20 cellular contexts compared by ENCODE assay signal in the genomic region with DNA sequence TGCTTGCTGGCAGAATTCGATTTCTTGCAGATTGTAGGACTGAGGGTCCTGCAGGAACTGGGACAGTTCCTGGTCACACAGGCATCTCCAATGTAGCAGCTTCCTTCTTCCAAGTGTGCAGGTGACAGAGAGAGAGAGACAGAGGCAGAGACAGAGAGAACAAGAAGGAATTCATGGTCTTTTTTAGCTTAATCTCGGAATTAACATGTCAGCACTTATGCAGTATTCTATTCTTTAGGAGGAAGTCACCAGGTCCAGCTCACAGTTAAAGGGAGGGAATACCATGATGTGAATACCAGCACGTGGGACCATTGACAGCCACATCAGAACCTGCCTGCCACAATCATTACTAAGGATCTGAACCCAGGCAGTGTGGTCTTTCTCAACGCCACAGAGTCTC.
"Had no signal": no experiment of that assay in that cellular context is flagged by ENCODE, and none has a peak within 500 bp of the region (broad histone marks: within the 10 kb centered on the region; RNA-seq: fewer than 3 reads in every experiment).

No MANE protein-coding gene starts in this region.

- ATAC-seq: activated naive CD8-positive, alpha-beta T cell treated with anti-CD3 and anti-CD28 coated beads, Interleukin-2, amount 50 U/mL, for 24 hours; activated T-cell treated with anti-CD3 and anti-CD28 coated beads, Interleukin-2, amount 50 U/mL, for 72 hours; mucosa of descending colon; pancreas; psoas muscle; stimulated activated naive CD8-positive, alpha-beta T cell treated with anti-CD3 and anti-CD28 coated beads, Interleukin-15, Interleukin-2, amounts not matched to agents 100 U/mL and 50 U/mL, for 24 hours had no signal

- H3K27ac ChIP-seq: colonic mucosa, pancreas, psoas muscle, tibial nerve had no signal

- H3K4me3 Mint-ChIP-seq: activated CD4-positive, alpha-beta memory T cell treated with anti-CD3 and anti-CD28 coated beads, Interleukin-2, amount 10 ng/mL, durations not matched to agents 7 days and 5 days; activated naive CD4-positive, alpha-beta T cell treated with anti-CD3 and anti-CD28 coated beads, Interleukin-2, amount 10 ng/mL, durations not matched to agents 7 days and 5 days; activated naive CD8-positive, alpha-beta T cell treated with anti-CD3 and anti-CD28 coated beads, Interleukin-2, amount 50 U/mL, for 24 hours; activated T-cell treated with anti-CD3 and anti-CD28 coated beads, Interleukin-2, amount 50 U/mL, for 72 hours had no signal

- H3K27me3 Mint-ChIP-seq: activated CD4-positive, alpha-beta memory T cell treated with anti-CD3 and anti-CD28 coated beads, Interleukin-2, amount 10 ng/mL, durations not matched to agents 7 days and 5 days; activated naive CD4-positive, alpha-beta T cell treated with anti-CD3 and anti-CD28 coated beads, Interleukin-2, amount 10 ng/mL, durations not matched to agents 7 days and 5 days had no signal

- DNase-seq: activated CD4-positive, alpha-beta memory T cell treated with anti-CD3 and anti-CD28 coated beads, Interleukin-2, amount 10 ng/mL, durations not matched to agents 7 days and 5 days; activated CD4-positive, alpha-beta T cell treated with anti-CD3 and anti-CD28 coated beads for 48 hours; activated effector memory CD4-positive, alpha-beta T cell treated with Interleukin-2 at 50 U/mL for 16 hours; activated naive CD4-positive, alpha-beta T cell treated with anti-CD3 and anti-CD28 coated beads, Interleukin-2, amount 10 ng/mL, durations not matched to agents 7 days and 5 days; activated naive CD8-positive, alpha-beta T cell treated with anti-CD3 and anti-CD28 coated beads, Interleukin-2, amount 50 U/mL, for 24 hours; activated T-cell treated with anti-CD3 and anti-CD28 coated beads, Interleukin-2, amount 50 U/mL, for 72 hours; central memory CD4-positive, alpha-beta T cell; colonic mucosa; esophagus squamous epithelium; islet precursor cell; pancreas; stimulated activated CD4-positive, alpha-beta T cell treated with anti-CD3 and anti-CD28 coated beads, Interleukin-4, amount 100 ng/mL, for 24 hours; stimulated activated naive CD8-positive, alpha-beta T cell treated with anti-CD3 and anti-CD28 coated beads, Interleukin-15, Interleukin-2, amounts not matched to agents 100 U/mL and 50 U/mL, for 24 hours; T-helper 2 cell had no signal

- H3K4me3 ChIP-seq: colonic mucosa, esophagus squamous epithelium, heart left ventricle, mucosa of descending colon, pancreas, psoas muscle, right atrium auricular region, tibial nerve had no signal

- H3K27ac Mint-ChIP-seq: activated CD4-positive, alpha-beta memory T cell treated with anti-CD3 and anti-CD28 coated beads, Interleukin-2, amount 10 ng/mL, durations not matched to agents 7 days and 5 days; activated naive CD4-positive, alpha-beta T cell treated with anti-CD3 and anti-CD28 coated beads, Interleukin-2, amount 10 ng/mL, durations not matched to agents 7 days and 5 days; activated naive CD8-positive, alpha-beta T cell treated with anti-CD3 and anti-CD28 coated beads, Interleukin-2, amount 50 U/mL, for 24 hours; activated T-cell treated with anti-CD3 and anti-CD28 coated beads, Interleukin-2, amount 50 U/mL, for 72 hours had no signal

- FAIRE-seq: pancreas had no signal

- H3K4me1 ChIP-seq: colonic mucosa, heart left ventricle, pancreas, psoas muscle, right atrium auricular region, tibial nerve had no signal

- H3K36me3 Mint-ChIP-seq: activated naive CD4-positive, alpha-beta T cell treated with anti-CD3 and anti-CD28 coated beads, Interleukin-2, amount 10 ng/mL, durations not matched to agents 7 days and 5 days had no signal

- H3K27me3 ChIP-seq: colonic mucosa, pancreas, right atrium auricular region, tibial nerve had no signal

- H3K36me3 ChIP-seq: colonic mucosa, esophagus squamous epithelium, heart left ventricle, pancreas, right atrium auricular region, tibial nerve had no signal

- H3K9me3 ChIP-seq: colonic mucosa, esophagus squamous epithelium, mucosa of descending colon, pancreas, psoas muscle had no signal

- H3K4me1 Mint-ChIP-seq: activated CD4-positive, alpha-beta memory T cell treated with anti-CD3 and anti-CD28 coated beads, Interleukin-2, amount 10 ng/mL, durations not matched to agents 7 days and 5 days; activated naive CD4-positive, alpha-beta T cell treated with anti-CD3 and anti-CD28 coated beads, Interleukin-2, amount 10 ng/mL, durations not matched to agents 7 days and 5 days; activated naive CD8-positive, alpha-beta T cell treated with anti-CD3 and anti-CD28 coated beads, Interleukin-2, amount 50 U/mL, for 24 hours had no signal

- H3K9me3 Mint-ChIP-seq: activated naive CD4-positive, alpha-beta T cell treated with anti-CD3 and anti-CD28 coated beads, Interleukin-2, amount 10 ng/mL, durations not matched to agents 7 days and 5 days; activated naive CD8-positive, alpha-beta T cell treated with anti-CD3 and anti-CD28 coated beads, Interleukin-2, amount 50 U/mL, for 24 hours; activated T-cell treated with anti-CD3 and anti-CD28 coated beads, Interleukin-2, amount 50 U/mL, for 72 hours; neural crest cell had no signal
